Comparison of ENCODE assay signal across 20 cellular contexts in the genomic region with DNA sequence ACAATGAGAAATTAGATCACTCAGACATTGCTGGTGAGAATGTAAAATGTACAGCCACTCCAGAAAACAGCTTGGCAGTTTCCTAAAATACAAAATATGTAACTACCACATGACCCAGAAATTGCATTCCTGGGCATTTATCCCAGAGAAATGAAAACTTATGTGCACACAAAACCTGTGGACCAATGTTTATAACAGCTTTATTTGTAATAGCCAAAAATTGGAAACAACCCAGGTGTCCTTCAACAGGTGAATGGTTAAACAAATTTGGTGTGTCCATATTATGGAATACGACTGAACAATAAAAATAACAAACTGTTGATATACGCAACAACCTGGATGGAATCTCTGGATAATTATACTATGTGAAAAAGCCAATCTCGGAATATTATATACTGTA.
"Had no signal": no experiment of that assay in that cellular context is flagged by ENCODE, and none has a peak within 500 bp of the region (broad histone marks: within the 10 kb centered on the region; RNA-seq: fewer than 3 reads in every experiment).

No MANE protein-coding gene starts in this region.

- H3K36me3 ChIP-seq: MG63 had no signal

- DNase-seq: KBM-7, MG63, NCI-H1092, NCI-H1105 treated with DMSO at 0.1 percent for 48 hours, NCI-H1417 treated with DMSO at 0.1 percent for 48 hours, NCI-H146, NCI-H1694 treated with DMSO at 0.1 percent for 48 hours, NCI-H1930, NCI-H2081, NCI-H2107, NCI-H2227 treated with DMSO at 0.1 percent for 48 hours, NCI-H446, NCI-H510A, NCI-H524 treated with DMSO at 0.1 percent for 48 hours, NCI-H69, NCI-H774, Right ventricle myocardium superior, RPMI8226, SK-N-SH, SW 1271 had no signal

- H3K4me3 ChIP-seq: MG63 had no signal

- H3K4me2 ChIP-seq: SK-N-SH had no signal

- H3K27me3 ChIP-seq: MG63 had no signal

- H3K9me3 ChIP-seq: MG63, SK-N-SH had no signal

- H3K9ac ChIP-seq: SK-N-SH had no signal
